1 cellular context compared by ENCODE assay signal in the genomic region with DNA sequence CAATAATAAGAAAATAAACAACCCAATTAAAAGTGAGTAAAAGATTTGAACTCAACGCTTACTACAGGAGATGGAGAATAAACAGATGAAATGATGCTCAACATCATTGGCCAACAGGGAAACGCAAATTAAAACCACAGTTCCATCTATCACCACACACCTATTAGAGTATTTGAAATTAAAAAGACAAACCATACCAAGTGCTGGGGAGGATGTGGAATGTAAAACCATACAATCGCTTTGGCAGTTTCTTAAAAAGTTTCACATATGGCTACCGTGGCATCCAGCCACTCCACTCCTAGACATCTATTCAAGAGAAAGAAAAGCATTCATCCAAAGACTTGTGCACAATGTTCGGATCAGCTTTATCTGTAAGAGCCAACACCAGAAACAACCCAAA.
TF ChIP-seq lines count a peak whose summit lies in the region.

No MANE protein-coding gene starts in this region.

TF ChIP-seq in WTC11, 78 proteins besides CTCF, POLR2A, EP300 and RAD21 (continued from another document):
- TF ChIP-seq RORB (CRISPR knock-in tag; IDR thresholded peaks at IDR 0.05) (no peak), STAT6 (CRISPR knock-in tag; conservative IDR thresholded peaks at IDR 0.05; ENCODE audit: low read depth) (no peak), NFYB (CRISPR knock-in tag; conservative IDR thresholded peaks at IDR 0.05; ENCODE audit: low read depth) (no peak), ZNF138 (CRISPR knock-in tag; conservative IDR thresholded peaks at IDR 0.05) (no peak), IRF2 (CRISPR knock-in tag; IDR thresholded peaks at IDR 0.05; ENCODE audit: borderline replicate concordance, low read depth) (no peak), ATF1 (CRISPR knock-in tag; IDR thresholded peaks at IDR 0.05) (no peak), ESRRA (CRISPR knock-in tag; IDR thresholded peaks at IDR 0.05; ENCODE audit: borderline replicate concordance) (no peak), GABPB1 (CRISPR knock-in tag; IDR thresholded peaks at IDR 0.05) (no peak), IRF1 (CRISPR knock-in tag; IDR thresholded peaks at IDR 0.05) (no peak)
- TF ChIP-seq, protein P1, sequence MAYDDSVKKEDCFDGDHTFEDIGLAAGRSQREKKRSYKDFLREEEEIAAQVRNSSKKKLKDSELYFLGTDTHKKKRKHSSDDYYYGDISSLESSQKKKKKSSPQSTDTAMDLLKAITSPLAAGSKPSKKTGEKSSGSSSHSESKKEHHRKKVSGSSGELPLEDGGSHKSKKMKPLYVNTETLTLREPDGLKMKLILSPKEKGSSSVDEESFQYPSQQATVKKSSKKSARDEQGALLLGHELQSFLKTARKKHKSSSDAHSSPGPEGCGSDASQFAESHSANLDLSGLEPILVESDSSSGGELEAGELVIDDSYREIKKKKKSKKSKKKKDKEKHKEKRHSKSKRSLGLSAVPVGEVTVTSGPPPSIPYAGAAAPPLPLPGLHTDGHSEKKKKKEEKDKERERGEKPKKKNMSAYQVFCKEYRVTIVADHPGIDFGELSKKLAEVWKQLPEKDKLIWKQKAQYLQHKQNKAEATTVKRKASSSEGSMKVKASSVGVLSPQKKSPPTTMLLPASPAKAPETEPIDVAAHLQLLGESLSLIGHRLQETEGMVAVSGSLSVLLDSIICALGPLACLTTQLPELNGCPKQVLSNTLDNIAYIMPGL (CRISPR knock-in tag; IDR thresholded peaks at IDR 0.05) = no peak
- TF ChIP-seq, protein P2, sequence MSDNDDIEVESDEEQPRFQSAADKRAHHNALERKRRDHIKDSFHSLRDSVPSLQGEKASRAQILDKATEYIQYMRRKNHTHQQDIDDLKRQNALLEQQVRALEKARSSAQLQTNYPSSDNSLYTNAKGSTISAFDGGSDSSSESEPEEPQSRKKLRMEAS (CRISPR knock-in tag; IDR thresholded peaks at IDR 0.05) = no peak
- TF ChIP-seq, protein P3, sequence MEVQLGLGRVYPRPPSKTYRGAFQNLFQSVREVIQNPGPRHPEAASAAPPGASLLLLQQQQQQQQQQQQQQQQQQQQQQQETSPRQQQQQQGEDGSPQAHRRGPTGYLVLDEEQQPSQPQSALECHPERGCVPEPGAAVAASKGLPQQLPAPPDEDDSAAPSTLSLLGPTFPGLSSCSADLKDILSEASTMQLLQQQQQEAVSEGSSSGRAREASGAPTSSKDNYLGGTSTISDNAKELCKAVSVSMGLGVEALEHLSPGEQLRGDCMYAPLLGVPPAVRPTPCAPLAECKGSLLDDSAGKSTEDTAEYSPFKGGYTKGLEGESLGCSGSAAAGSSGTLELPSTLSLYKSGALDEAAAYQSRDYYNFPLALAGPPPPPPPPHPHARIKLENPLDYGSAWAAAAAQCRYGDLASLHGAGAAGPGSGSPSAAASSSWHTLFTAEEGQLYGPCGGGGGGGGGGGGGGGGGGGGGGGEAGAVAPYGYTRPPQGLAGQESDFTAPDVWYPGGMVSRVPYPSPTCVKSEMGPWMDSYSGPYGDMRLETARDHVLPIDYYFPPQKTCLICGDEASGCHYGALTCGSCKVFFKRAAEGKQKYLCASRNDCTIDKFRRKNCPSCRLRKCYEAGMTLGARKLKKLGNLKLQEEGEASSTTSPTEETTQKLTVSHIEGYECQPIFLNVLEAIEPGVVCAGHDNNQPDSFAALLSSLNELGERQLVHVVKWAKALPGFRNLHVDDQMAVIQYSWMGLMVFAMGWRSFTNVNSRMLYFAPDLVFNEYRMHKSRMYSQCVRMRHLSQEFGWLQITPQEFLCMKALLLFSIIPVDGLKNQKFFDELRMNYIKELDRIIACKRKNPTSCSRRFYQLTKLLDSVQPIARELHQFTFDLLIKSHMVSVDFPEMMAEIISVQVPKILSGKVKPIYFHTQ (CRISPR knock-in tag; IDR thresholded peaks at IDR 0.05) = no peak
- TF ChIP-seq, protein P4, sequence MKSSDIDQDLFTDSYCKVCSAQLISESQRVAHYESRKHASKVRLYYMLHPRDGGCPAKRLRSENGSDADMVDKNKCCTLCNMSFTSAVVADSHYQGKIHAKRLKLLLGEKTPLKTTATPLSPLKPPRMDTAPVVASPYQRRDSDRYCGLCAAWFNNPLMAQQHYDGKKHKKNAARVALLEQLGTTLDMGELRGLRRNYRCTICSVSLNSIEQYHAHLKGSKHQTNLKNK (CRISPR knock-in tag; IDR thresholded peaks at IDR 0.05) = no peak
